ENCODE assay signal across 12 cellular contexts in genomic region chr3:113698213-113698742, GRCh38. TPM values are rescaled to one million over a fixed set of nuclear protein-coding genes. Genes with fewer than 3 reads are reported as not detected.
DNase-seq lines count a peak whose midpoint lies in the region; ATAC-seq, FAIRE-seq and TF ChIP-seq lines count a peak whose summit lies in the region.
"Had no signal": no experiment of that assay in that cellular context is flagged by ENCODE, and none has a peak within 500 bp of the region (broad histone marks: within the 10 kb centered on the region; RNA-seq: fewer than 3 reads in every experiment).

No MANE protein-coding gene starts in this region.

- dilution Hi-C loops in endothelial cell of umbilical vein (cut with MboI; ENCODE audit: extremely low pct_ligation_motif_present, low sequenced_read_pairs): no loop called here

- no peaks in the 10 kb centered on the region for H3K9me2 ChIP-seq in MM.1S (replicated peaks; ENCODE audit: insufficient read depth, low read length)

- no peaks in the 10 kb centered on the region for H3K27me3 ChIP-seq in CD8-positive, alpha-beta T cell (ENCODE audit: insufficient read depth, low read length)
- H3K27me3 ChIP-seq in MM.1S (replicated peaks; ENCODE audit: insufficient read depth, low read length): no peaks in the 10 kb centered on the region
- no peaks in the 10 kb centered on the region for H3K27me3 ChIP-seq in endothelial cell of umbilical vein (ENCODE audit: control insufficient read depth in 2 of 2, insufficient read depth in 2 of 2, low read length in 2 of 2)
- H3K27me3 ChIP-seq in gastrocnemius medialis: no peaks in the 10 kb centered on the region

- H3F3A ChIP-seq in MM.1S (ENCODE audit: insufficient read depth, low read length): peaks cover 5% of the 10 kb centered on the region; the same call in 1 of the 2 replicates

- H3K36me3 ChIP-seq in CD8-positive, alpha-beta T cell (ENCODE audit: insufficient read depth, low read length): no peaks in the 10 kb centered on the region
- H3K36me3 ChIP-seq in MM.1S (replicated peaks; ENCODE audit: insufficient read depth, low read length) (no peaks in the 10 kb centered on the region), endothelial cell of umbilical vein (ENCODE audit: control insufficient read depth in 2 of 2, extremely low read depth in 1 of 2, insufficient read depth in 2 of 2, low read length in 2 of 2) (no peaks in the 10 kb centered on the region), gastrocnemius medialis (no peaks in the 10 kb centered on the region)
- H3K36me3 ChIP-seq: prostate gland had no signal

- peaks cover 29% of the 10 kb centered on the region for H3K4me1 ChIP-seq in CD8-positive, alpha-beta T cell (ENCODE audit: insufficient read depth, low read length)
- H3K4me1 ChIP-seq in MM.1S (ENCODE audit: low read length) (peaks cover 11% of the 10 kb centered on the region), endothelial cell of umbilical vein (ENCODE audit: control insufficient read depth, extremely low read depth, insufficient read depth, low read length) (peaks cover 14% of the 10 kb centered on the region), gastrocnemius medialis (peaks cover 34 to 39% of the 10 kb centered on the region in 2 donors)
- H3K4me1 ChIP-seq: prostate gland had no signal

- H3K27ac Mint-ChIP-seq in CD8-positive, alpha-beta T cell: no peak overlapping the region

- peak overlapping the region; percentile 86 for H3K4me3 ChIP-seq in CD8-positive, alpha-beta T cell (ENCODE audit: low read depth, low read length)
- H3K4me3 ChIP-seq in MM.1S (ENCODE audit: low read length) (peak overlapping the region; percentile 36; the same call in 1 of the 2 replicates), endothelial cell of umbilical vein (replicated peaks in 1 of 3; ENCODE audit: insufficient read depth in 1 of 3, low read depth in 1 of 3, low read length in 3 of 3) (peak overlapping the region in 1 of 3 experiments; percentile 90), gastrocnemius medialis (peak overlapping the region; percentile 69 to 76 (median 74))

- H3K9me1 ChIP-seq in endothelial cell of umbilical vein (replicated peaks; ENCODE audit: control insufficient read depth, extremely low read depth, insufficient read depth, low read length): no peaks in the 10 kb centered on the region

- DNase-seq in CD8-positive, alpha-beta T cell: no peak
- DNase-seq in MM.1S (no peak), endothelial cell of umbilical vein (ENCODE audit: low read depth, low spot score) (no peak), gastrocnemius medialis (no peak), occipital lobe (lab: John Stamatoyannopoulos, UW) (no peak), NCI-H128 (lab: John Stamatoyannopoulos, UW; ENCODE audit: unreplicated experiment) (no peak), cortex of kidney (lab: John Stamatoyannopoulos, UW) (no peak)
- DNase-seq: activated effector memory CD4-positive, alpha-beta T cell treated with Interleukin-2 at 50 U/mL for 16 hours; NCI-H1436 treated with DMSO at 0.1 percent for 48 hours had no signal

- no peak for ATAC-seq in CD8-positive, alpha-beta T cell
- no peak for ATAC-seq in gastrocnemius medialis
- no peak for ATAC-seq in GM21367 (IDR thresholded peaks at IDR 0.05; ENCODE audit: unreplicated experiment)

- in situ Hi-C loops in gastrocnemius medialis (cut with MboI; ENCODE audit: low sequenced_read_pairs in 4 of 4): loop anchor here in 1 of 4 donors (5.0 to 10.0 kb wide), 2 partner anchors 49 to 183 kb away; partner anchors contain the start of genes ATP6V1A, NAA50 and SPICE1

- H3K36me3 Mint-ChIP-seq in CD8-positive, alpha-beta T cell: peaks cover 9% of the 10 kb centered on the region

- H3K4me2 ChIP-seq in MM.1S (ENCODE audit: low read depth, low read length) (peak overlapping the region; percentile 86; the same call in 1 of the 2 replicates), endothelial cell of umbilical vein (ENCODE audit: insufficient read depth, low read length) (peak overlapping the region; percentile 93)

- no peak overlapping the region for H3K4me3 Mint-ChIP-seq in CD8-positive, alpha-beta T cell

- no peak for TF ChIP-seq CTCF in CD8-positive, alpha-beta T cell (IDR thresholded peaks at IDR 0.05)
- no peak for TF ChIP-seq CTCF in MM.1S (IDR thresholded peaks at IDR 0.05; ENCODE audit: low read length)
- no peak for TF ChIP-seq CTCF in endothelial cell of umbilical vein (IDR thresholded peaks at IDR 0.05; ENCODE audit: extremely low read depth in 1 of 2, insufficient read depth in 1 of 2, low read depth in 1 of 2, low read length in 2 of 2)
- no peak for TF ChIP-seq CTCF in gastrocnemius medialis (IDR thresholded peaks at IDR 0.05 in 4 of 5, conservative IDR thresholded peaks at IDR 0.05 in 1 of 5)

- H3K4me1 Mint-ChIP-seq in CD8-positive, alpha-beta T cell (ENCODE audit: low read depth): peaks cover 26% of the 10 kb centered on the region

- intact Hi-C loops in CD8-positive, alpha-beta T cell (cut with DNase I, micrococcal nuclease): loop anchor here in 1 of 2 experiments (5.0 kb wide), 3 partner anchors 166 to 1444 kb away; partner anchors contain the start of genes ATG3, SIDT1 and SLC35A5
- intact Hi-C loops in endothelial cell of umbilical vein (cut with micrococcal nuclease): loop anchor here (5.0 to 10.0 kb wide), 2 partner anchors 139 to 1133 kb away; partner anchors contain the start of genes ATG3, GRAMD1C and SLC35A5
- intact Hi-C loops in gastrocnemius medialis (cut with DNase I; ENCODE audit: low total_unique reads): loop anchor here (2.0 to 5.0 kb wide), 4 partner anchors 71 to 681 kb away; partner anchors contain the start of gene ZDHHC23

- no peak for FAIRE-seq in endothelial cell of umbilical vein (lab: Jason Lieb, UNC)
- FAIRE-seq: endometrium had no signal

- H3K27me3 Mint-ChIP-seq in CD8-positive, alpha-beta T cell (ENCODE audit: low read depth): no peaks in the 10 kb centered on the region

- peaks cover 35% of the 10 kb centered on the region for H3K79me2 ChIP-seq in MM.1S (ENCODE audit: low read length)
- H3K79me2 ChIP-seq in endothelial cell of umbilical vein (ENCODE audit: control insufficient read depth, insufficient read depth, low read length): peaks cover 2% of the 10 kb centered on the region

- BruUV-seq in endothelial cell of umbilical vein (replicated peaks; lab: Mats Ljungman, UMichigan): no TSS peak

- H3K27ac ChIP-seq in CD8-positive, alpha-beta T cell (ENCODE audit: low read depth, low read length): peak overlapping the region; percentile 89
- H3K27ac ChIP-seq in MM.1S (ENCODE audit: low read length) (no peak overlapping the region), endothelial cell of umbilical vein (ENCODE audit: insufficient read depth, low read depth, low read length) (no peak overlapping the region), gastrocnemius medialis (peak overlapping the region; percentile 94 to 99 (median 95))

- TF ChIP-seq POLR2A in endothelial cell of umbilical vein (IDR thresholded peaks at IDR 0.05; ENCODE audit: low read depth, low read length): no peak
- no peak for TF ChIP-seq POLR2A in gastrocnemius medialis (IDR thresholded peaks at IDR 0.05)

- no peaks in the 10 kb centered on the region for H3K9me3 Mint-ChIP-seq in CD8-positive, alpha-beta T cell

- POLR2A ChIA-PET in CD8-positive, alpha-beta T cell (lab: Charles Lee): interaction anchor here (1.0 to 5.3 kb wide), 2 partner anchors 24 to 48 kb away, joined by 4 to 51 read pairs; partner anchors contain the start of genes ATP6V1A and NAA50
- POLR2A ChIA-PET in endothelial cell of umbilical vein (lab: Charles Lee): no interaction called here

- H4K20me1 ChIP-seq in MM.1S (ENCODE audit: insufficient read depth, low read length) (no peaks in the 10 kb centered on the region), endothelial cell of umbilical vein (replicated peaks; ENCODE audit: control insufficient read depth, extremely low read depth, insufficient read depth, low read length) (no peaks in the 10 kb centered on the region)

- H3K9ac ChIP-seq in MM.1S (ENCODE audit: low read length): no peak overlapping the region
- H3K9ac ChIP-seq in endothelial cell of umbilical vein (replicated peaks; ENCODE audit: extremely low read depth, insufficient read depth, low read length): no peak overlapping the region

- H3K9me3 ChIP-seq in CD8-positive, alpha-beta T cell (ENCODE audit: low read length): no peaks in the 10 kb centered on the region
- H3K9me3 ChIP-seq in MM.1S (replicated peaks; ENCODE audit: insufficient read depth, low read length) (no peaks in the 10 kb centered on the region), endothelial cell of umbilical vein (replicated peaks; ENCODE audit: control insufficient read depth, insufficient read depth, low read length) (no peaks in the 10 kb centered on the region), gastrocnemius medialis (no peaks in the 10 kb centered on the region)
- H3K9me3 ChIP-seq: prostate gland had no signal

- CTCF ChIA-PET in CD8-positive, alpha-beta T cell (lab: Charles Lee): interaction anchor here (0.7 to 2.0 kb wide), 4 partner anchors 38 to 206 kb away, joined by 3 to 13 read pairs (median 5); partner anchors contain the start of gene NAA50
- CTCF ChIA-PET in endothelial cell of umbilical vein (lab: Charles Lee): interaction anchor here (1.0 to 1.1 kb wide), 2 partner anchors 38 to 47 kb away, joined by 4 to 5 read pairs; no protein-coding TSS in a partner anchor

- H2AFZ ChIP-seq in MM.1S (ENCODE audit: low read length) (no peak overlapping the region), endothelial cell of umbilical vein (ENCODE audit: low read depth, low read length) (peak overlapping the region; percentile 28)

RNA-seq across cellular contexts. Expression of gene USF3, which starts 1.8 kb away (rescaled TPM):
- total RNA-seq in CD8-positive, alpha-beta T cell: 10 to 100 TPM; 41.5 to 42.8 TPM
- total RNA-seq in endothelial cell of umbilical vein (10.5 and 10.9 TPM in 2 replicates), gastrocnemius medialis (10 to 100 TPM; 35.7 to 49.6 (median 40.1) TPM), occipital lobe (21.5 TPM)
- 6.5 and 7.0 TPM in 2 replicates for polyA plus RNA-seq in endothelial cell of umbilical vein
- polyA plus RNA-seq in endothelial cell of umbilical vein (2011; cell fraction: cytosol; rRNA removed): 6.5 and 7.5 TPM in 2 replicates
- polyA plus RNA-seq in endothelial cell of umbilical vein (2011; cell fraction: nucleus; rRNA removed): 7.7 and 8.9 TPM in 2 replicates
- polyA plus RNA-seq in endothelial cell of umbilical vein (2012): 3.0 and 4.1 TPM in 2 replicates
- 25.1 and 25.5 TPM in 2 replicates for polyA minus RNA-seq in endothelial cell of umbilical vein
- 7.7 TPM for polyA minus RNA-seq in endothelial cell of umbilical vein (2011; cell fraction: cytosol; rRNA and poly(A)+ RNA removed)
- polyA minus RNA-seq in endothelial cell of umbilical vein (2011; cell fraction: nucleus; rRNA and poly(A)+ RNA removed): 17.5 and 23.8 TPM in 2 replicates

RNA-seq across cellular contexts. Expression of gene NAA50, which starts 47.8 kb away (rescaled TPM):
- total RNA-seq in CD8-positive, alpha-beta T cell: 10 to 100 TPM; 97.3 to 98.9 TPM
- 152 and 160 TPM in 2 replicates for total RNA-seq in endothelial cell of umbilical vein
- polyA plus RNA-seq in endothelial cell of umbilical vein: 53.1 and 54.0 TPM in 2 replicates
- 63.9 and 66.7 TPM in 2 replicates for polyA plus RNA-seq in endothelial cell of umbilical vein (2011; cell fraction: cytosol; rRNA removed)
- polyA plus RNA-seq in endothelial cell of umbilical vein (2011; cell fraction: nucleus; rRNA removed): 48.1 and 52.9 TPM in 2 replicates
- 122 and 184 TPM in 2 replicates for polyA plus RNA-seq in endothelial cell of umbilical vein (2012)
- 41.3 and 57.2 TPM in 2 replicates for polyA minus RNA-seq in endothelial cell of umbilical vein
- polyA minus RNA-seq in endothelial cell of umbilical vein (2011; cell fraction: cytosol; rRNA and poly(A)+ RNA removed): 151 TPM
- polyA minus RNA-seq in endothelial cell of umbilical vein (2011; cell fraction: nucleus; rRNA and poly(A)+ RNA removed): 35.2 and 54.4 TPM in 2 replicates
- 100 to 1,000 TPM; 248 to 440 (median 331) TPM for total RNA-seq in gastrocnemius medialis
- 86.4 TPM for total RNA-seq in occipital lobe

RNA-seq across cellular contexts. Expression of gene ATP6V1A, which starts 48.6 kb away (rescaled TPM):
- 10 to 100 TPM; 10.7 to 11.1 TPM for total RNA-seq in CD8-positive, alpha-beta T cell
- total RNA-seq in endothelial cell of umbilical vein (94.2 and 96.9 TPM in 2 replicates), gastrocnemius medialis (10 to 100 TPM; 11.3 to 21.3 (median 15.0) TPM), occipital lobe (218 TPM)
- 14.9 and 20.9 TPM in 2 replicates for polyA plus RNA-seq in endothelial cell of umbilical vein
- polyA plus RNA-seq in endothelial cell of umbilical vein (2011; cell fraction: cytosol; rRNA removed): 20.6 and 23.1 TPM in 2 replicates
- polyA plus RNA-seq in endothelial cell of umbilical vein (2011; cell fraction: nucleus; rRNA removed): 28.4 and 32.2 TPM in 2 replicates
- polyA plus RNA-seq in endothelial cell of umbilical vein (2012): 43.0 and 44.6 TPM in 2 replicates
- polyA minus RNA-seq in endothelial cell of umbilical vein: 110 and 131 TPM in 2 replicates
- 42.0 TPM for polyA minus RNA-seq in endothelial cell of umbilical vein (2011; cell fraction: cytosol; rRNA and poly(A)+ RNA removed)
- 30.5 and 49.8 TPM in 2 replicates for polyA minus RNA-seq in endothelial cell of umbilical vein (2011; cell fraction: nucleus; rRNA and poly(A)+ RNA removed)

Comparison
In these comparisons a context has a peak if more than half of its experiments do, and no peak if none do; other contexts are left out.
1. H3K27ac ChIP-seq: peak in CD8-positive, alpha-beta T cell (single experiment) and gastrocnemius medialis (4 of 4); none in MM.1S (single experiment) and endothelial cell of umbilical vein (single experiment).